In the genomic region with DNA sequence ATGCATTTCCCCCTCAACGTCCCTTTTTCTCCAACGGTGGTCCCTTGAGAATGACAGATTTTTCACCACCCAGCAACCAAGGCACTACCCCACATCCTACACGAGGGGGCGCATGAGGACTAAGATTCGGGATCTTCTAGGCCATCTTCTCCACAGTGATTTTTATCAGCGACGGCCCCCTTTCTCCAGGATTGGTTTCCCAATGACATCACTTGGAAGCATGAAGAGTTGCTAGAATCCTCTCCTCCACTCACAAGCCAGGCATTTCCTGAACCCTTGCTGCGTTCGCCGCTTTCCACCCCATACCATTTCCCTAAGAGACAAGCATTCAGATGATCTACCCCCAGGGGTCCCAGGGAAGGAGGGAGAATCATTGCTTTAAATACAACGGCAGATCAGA, we compare ENCODE assay signal across 8 cellular contexts.
DNase-seq lines count a peak whose midpoint lies in the region; TF ChIP-seq lines count a peak whose summit lies in the region.

No MANE protein-coding gene starts in this region.

- H3K4me1 ChIP-seq in ovary (ENCODE audit: insufficient read depth), result peaks cover 8% of the 10 kb centered on the region
- H3K4me1 ChIP-seq in tibial artery, result peaks cover 0 to 46% (median 18%) of the 10 kb centered on the region in 4 donors

- DNase-seq in CD14-positive monocyte (ENCODE audit: low spot score) (peak; percentile 56), GM19240 (ENCODE audit: insufficient read length, low spot score) (peak; percentile 23), HuH-7 (ENCODE audit: low spot score) (peak; percentile 55), RWPE1 (ENCODE audit: low spot score) (peak; percentile 55), germinal center (ENCODE audit: low spot score) (peak; percentile 48), ovary (peak; percentile 44 to 76 (median 66)), tibial artery (peak; percentile 57 to 76)
- peak; percentile 85 for DNase-seq in activated effector memory CD4-positive, alpha-beta T cell treated with anti-CD3 and anti-CD28 coated beads, Interleukin-2, amount 50 U/mL, for 16 hours

- peaks cover 0 to 1% (median under 1%) of the 10 kb centered on the region in 3 donors for H3K27me3 Mint-ChIP-seq in CD14-positive monocyte (ENCODE audit: low read depth in 3 of 3)

- H3K27ac ChIP-seq in RWPE1 (no peak overlapping the region), ovary (peak overlapping the region in 1 of 2 donors; percentile 4), tibial artery (peak overlapping the region in 1 of 2 donors; percentile 43)

- TF ChIP-seq CTCF in CD14-positive monocyte (IDR thresholded peaks at IDR 0.05), result peak; percentile 97
- TF ChIP-seq CTCF in RWPE1 (conservative IDR thresholded peaks at IDR 0.05; ENCODE audit: low read depth), result peak; percentile 88
- peak; percentile 62 to 92 (median 87) for TF ChIP-seq CTCF in ovary (IDR thresholded peaks at IDR 0.05)
- peak; percentile 91 to 95 for TF ChIP-seq CTCF in tibial artery (IDR thresholded peaks at IDR 0.05)

- H3K9me3 ChIP-seq in ovary (no peaks in the 10 kb centered on the region), tibial artery (no peaks in the 10 kb centered on the region)

- POLR2A ChIA-PET in RWPE1 (lab: Yijun Ruan, JAX; ENCODE audit: low non-redundant PET), result no interaction called here

- H3K4me3 Mint-ChIP-seq in CD14-positive monocyte, result no peak overlapping the region

- H3K27me3 ChIP-seq in ovary, result no peaks in the 10 kb centered on the region
- no peaks in the 10 kb centered on the region for H3K27me3 ChIP-seq in tibial artery

- intact Hi-C loops in CD14-positive monocyte (cut with micrococcal nuclease) (loop anchor here (5.0 to 10.0 kb wide), 3 partner anchors 252 to 734 kb away; a partner anchor contains a TSS), ovary (cut with DNase I) (loop anchor here (2.0 to 10.0 kb wide), 4 partner anchors 252 to 734 kb away; a partner anchor contains a TSS), tibial artery (cut with DNase I; ENCODE audit: low total_unique reads) (no loop called here)

- CTCF ChIA-PET in RWPE1 (lab: Yijun Ruan, JAX), result interaction anchor here (0.9 to 1.6 kb wide), 4 partner anchors 18 to 734 kb away, joined by 3 to 12 read pairs (median 5); no protein-coding TSS in a partner anchor

- WGBS in ovary, 3 donors, result 26 to 29% (median 27%) methylated on average over 11 of the region's 11 CpGs

- no peaks in the 10 kb centered on the region for H3K9me3 Mint-ChIP-seq in CD14-positive monocyte

- H3K27ac Mint-ChIP-seq in CD14-positive monocyte, result peak overlapping the region in 2 of 7 donors; percentile 6 to 37

- H3K36me3 ChIP-seq in ovary, result no peaks in the 10 kb centered on the region
- no peaks in the 10 kb centered on the region for H3K36me3 ChIP-seq in tibial artery

- TF ChIP-seq POLR2A in ovary (IDR thresholded peaks at IDR 0.05), result no peak

- H3K4me1 Mint-ChIP-seq in CD14-positive monocyte, result peaks cover 19% of the 10 kb centered on the region

- TF ChIP-seq EP300 in ovary (IDR thresholded peaks at IDR 0.05), result no peak

- H3K4me3 ChIP-seq in ovary, result no peak overlapping the region
- no peak overlapping the region for H3K4me3 ChIP-seq in tibial artery

- no peaks in the 10 kb centered on the region for H3K36me3 Mint-ChIP-seq in CD14-positive monocyte

Comparison
In these comparisons a context has a peak if more than half of its experiments do, and no peak if none do; other contexts are left out.
1. DNase-seq: peak in every context shown above with its lines; median percentile 85 in activated effector memory CD4-positive, alpha-beta T cell treated with anti-CD3 and anti-CD28 coated beads, Interleukin-2, amount 50 U/mL, for 16 hours; 66 in tibial artery; 66 in ovary; 56 in CD14-positive monocyte; 55 in HuH-7; 55 in RWPE1; 48 in germinal center; 23 in GM19240.